Comparison of ENCODE assay signal across 2 cellular contexts in genomic region chr19:15123031-15123890, GRCh38.
TF ChIP-seq lines count a peak whose summit lies in the region.

No MANE protein-coding gene starts in this region.

TF ChIP-seq in HCT116, 20 proteins besides CTCF, POLR2A, EP300 and RAD21:
- TF ChIP-seq ZFX (IDR thresholded peaks at IDR 0.05), result no peak

TF ChIP-seq in GM12878, 131 proteins besides CTCF, POLR2A, EP300 and RAD21:
- TF ChIP-seq SREBF1 (IDR thresholded peaks at IDR 0.05; ENCODE audit: low read length), result no peak
- no peak for TF ChIP-seq MYC (IDR thresholded peaks at IDR 0.05; ENCODE audit: insufficient read depth, insufficient read length, insufficient replicate concordance, low read length, severe bottlenecking)
- TF ChIP-seq FOXM1 (IDR thresholded peaks at IDR 0.05; ENCODE audit: low read depth, low read length), result no peak
